In genomic region chr2:42168459-42169099, GRCh38 we compare ENCODE assay signal across 9 cellular contexts. TPM values are rescaled to one million over a fixed set of nuclear protein-coding genes. Genes with fewer than 3 reads are reported as not detected.
DNase-seq lines count a peak whose midpoint lies in the region; ATAC-seq and TF ChIP-seq lines count a peak whose summit lies in the region.
"Had no signal": no experiment of that assay in that cellular context is flagged by ENCODE, and none has a peak within 500 bp of the region (broad histone marks: within the 10 kb centered on the region; RNA-seq: fewer than 3 reads in every experiment).

No MANE protein-coding gene starts in this region.

- ATAC-seq in GM19467 (IDR thresholded peaks at IDR 0.05; ENCODE audit: unreplicated experiment) (no peak), HG03135 (IDR thresholded peaks at IDR 0.05; ENCODE audit: unreplicated experiment) (no peak)

- H4K20me1 ChIP-seq in BLaER1 = peaks cover 28% of the 10 kb centered on the region

- H3K4me1 Mint-ChIP-seq in endothelial cell (ENCODE audit: unreplicated experiment) = no peaks in the 10 kb centered on the region

- no peak for TF ChIP-seq CTCF in endothelial cell (IDR thresholded peaks at IDR 0.05; ENCODE audit: unreplicated experiment)

- peak overlapping the region; percentile 47 for H2AFZ ChIP-seq in neuron (ENCODE audit: low read depth, low read length)

- H3K36me3 ChIP-seq in BLaER1 = 0 out of 2 replicates have a peak, but pooled peaks cover 3% of the 10 kb centered on the region
- no peaks in the 10 kb centered on the region for H3K36me3 ChIP-seq in KOPT-K1 (ENCODE audit: insufficient read depth, low read length)
- no peaks in the 10 kb centered on the region for H3K36me3 ChIP-seq in neuron (ENCODE audit: insufficient read depth, low read length)

- no peaks in the 10 kb centered on the region for H3K36me3 Mint-ChIP-seq in endothelial cell (ENCODE audit: low read depth, unreplicated experiment)

- H3K27ac Mint-ChIP-seq in endothelial cell (ENCODE audit: unreplicated experiment) = no peak overlapping the region
- H3K27ac Mint-ChIP-seq: stimulated activated naive CD8-positive, alpha-beta T cell treated with anti-CD3 and anti-CD28 coated beads, Interleukin-15, Interleukin-2, amounts not matched to agents 100 ng/mL and 50 ng/mL, for 24 hours had no signal

- peak overlapping the region; percentile 94 for H3K4me3 ChIP-seq in BLaER1
- peak overlapping the region; percentile 18 for H3K4me3 ChIP-seq in neuron (ENCODE audit: low read length)

- H3K9me3 ChIP-seq in BLaER1 = no peaks in the 10 kb centered on the region
- no peaks in the 10 kb centered on the region for H3K9me3 ChIP-seq in KOPT-K1 (ENCODE audit: insufficient read depth, low read length, poor library complexity, severe bottlenecking)
- no peaks in the 10 kb centered on the region for H3K9me3 ChIP-seq in neuron (ENCODE audit: low read length)

- H3K4me3 Mint-ChIP-seq in endothelial cell (ENCODE audit: unreplicated experiment) = peak overlapping the region; percentile 84
- H3K4me3 Mint-ChIP-seq: stimulated activated naive CD8-positive, alpha-beta T cell treated with anti-CD3 and anti-CD28 coated beads, Interleukin-15, Interleukin-2, amounts not matched to agents 100 ng/mL and 50 ng/mL, for 24 hours had no signal

- no peak overlapping the region; the same call in 1 of the 2 replicates for H3K27ac ChIP-seq in BLaER1
- H3K27ac ChIP-seq in KOPT-K1 (ENCODE audit: low read depth, low read length, poor library complexity, severe bottlenecking) = peak overlapping the region; percentile 27

- H3K4me2 ChIP-seq in BLaER1 = peak overlapping the region; percentile 81

- no peaks in the 10 kb centered on the region for H3K27me3 Mint-ChIP-seq in endothelial cell (ENCODE audit: unreplicated experiment)
- H3K27me3 Mint-ChIP-seq: stimulated activated naive CD8-positive, alpha-beta T cell treated with anti-CD3 and anti-CD28 coated beads, Interleukin-15, Interleukin-2, amounts not matched to agents 100 ng/mL and 50 ng/mL, for 24 hours had no signal

- H3K27me3 ChIP-seq in BLaER1 = no peaks in the 10 kb centered on the region
- H3K27me3 ChIP-seq in neuron (ENCODE audit: insufficient read depth, low read length) = no peaks in the 10 kb centered on the region

- H3K9ac ChIP-seq in BLaER1 = no peak overlapping the region

- peaks cover 28% of the 10 kb centered on the region for H3K4me1 ChIP-seq in BLaER1
- H3K4me1 ChIP-seq in neuron (ENCODE audit: insufficient read depth, low read length) = peaks cover 23% of the 10 kb centered on the region

- DNase-seq in endothelial cell (ENCODE audit: low spot score) (no peak), NAMALWA (ENCODE audit: low spot score) (no peak), NCI-H510A (lab: John Stamatoyannopoulos, UW) (no peak)

- H3K9me3 Mint-ChIP-seq in endothelial cell (ENCODE audit: unreplicated experiment) = no peaks in the 10 kb centered on the region
- H3K9me3 Mint-ChIP-seq: stimulated activated naive CD8-positive, alpha-beta T cell treated with anti-CD3 and anti-CD28 coated beads, Interleukin-15, Interleukin-2, amounts not matched to agents 100 ng/mL and 50 ng/mL, for 24 hours had no signal

RNA-seq across cellular contexts. Expression of gene EML4, which starts 0.6 kb away (rescaled TPM):
- 49.7 TPM for total RNA-seq in endothelial cell (ENCODE audit: unreplicated experiment)
